ENCODE assay signal across 10 cellular contexts in the genomic region with DNA sequence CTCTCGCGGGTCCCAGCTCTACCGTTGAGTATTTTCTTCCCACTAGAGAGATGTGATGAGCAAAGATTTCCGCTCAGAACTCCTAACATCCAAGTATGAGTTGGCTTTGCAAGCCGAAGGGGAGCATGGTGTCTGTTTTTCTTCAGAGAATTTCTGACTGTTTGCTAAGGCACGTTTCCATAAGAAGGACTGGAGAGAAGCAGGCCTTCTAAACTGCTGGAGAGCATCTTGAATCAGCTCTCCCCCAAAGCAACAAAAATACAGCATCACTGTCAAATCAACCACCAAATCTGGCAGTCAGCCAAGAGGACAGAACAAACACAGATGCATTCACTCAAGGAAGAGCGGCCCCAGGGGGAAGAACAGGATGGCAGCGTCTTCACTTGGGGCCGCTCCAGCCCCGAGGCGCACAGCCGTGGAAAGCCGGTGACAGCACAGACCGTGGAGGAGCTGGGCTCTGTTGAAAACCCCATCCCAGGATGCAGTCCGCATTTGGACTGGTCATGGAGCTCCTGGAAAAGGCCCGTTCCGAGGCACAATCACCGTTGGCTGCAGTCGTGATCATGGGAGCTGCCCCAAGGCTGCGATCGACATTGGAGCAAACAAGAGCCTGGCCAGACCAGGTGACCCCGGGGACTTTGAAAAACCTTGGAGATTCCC.
A peak's percentile ranks its signal among the peaks of the same experiment; 100 is the strongest.
DNase-seq lines count a peak whose midpoint lies in the region; ATAC-seq and TF ChIP-seq lines count a peak whose summit lies in the region.
"Had no signal": no experiment of that assay in that cellular context is flagged by ENCODE, and none has a peak within 500 bp of the region (broad histone marks: within the 10 kb centered on the region; RNA-seq: fewer than 3 reads in every experiment).

No MANE protein-coding gene starts in this region.

- no peak overlapping the region for H2AFZ ChIP-seq in OCI-LY7 (ENCODE audit: low read length)

- no peaks in the 10 kb centered on the region for H3K9me2 ChIP-seq in OCI-LY7 (ENCODE audit: insufficient read depth, low read length)

- H3K4me1 ChIP-seq in OCI-LY7 (ENCODE audit: insufficient read depth, low read length, poor library complexity, severe bottlenecking) (no peaks in the 10 kb centered on the region), upper lobe of left lung (no peaks in the 10 kb centered on the region)

- 73% methylated on average over 13 to 22 of the region's 22 CpGs for WGBS in upper lobe of left lung, 2 donors

- peak overlapping the region; percentile 45 for H3K27ac Mint-ChIP-seq in activated T-cell treated with anti-CD3 and anti-CD28 coated beads, Interleukin-2, amount 50 U/mL, for 72 hours

- ATAC-seq in activated T-cell treated with anti-CD3 and anti-CD28 coated beads, Interleukin-2, amount 50 U/mL, for 72 hours (replicated peaks in 1 of 2) = no peak
- ATAC-seq in upper lobe of left lung (ENCODE audit: low FRiP score in 2 of 2) = no peak

- no peak for TF ChIP-seq EP300 in upper lobe of left lung (IDR thresholded peaks at IDR 0.05)

- H3K9me3 ChIP-seq in OCI-LY7 (ENCODE audit: low read length) = peaks cover 19% of the 10 kb centered on the region; the same call in 1 of the 2 replicates
- peaks cover 5 to 17% (median 10%) of the 10 kb centered on the region in 4 donors for H3K9me3 ChIP-seq in upper lobe of left lung

- H3K27me3 Mint-ChIP-seq in activated T-cell treated with anti-CD3 and anti-CD28 coated beads, Interleukin-2, amount 50 U/mL, for 72 hours (ENCODE audit: low read depth) = no peaks in the 10 kb centered on the region
- H3K27me3 Mint-ChIP-seq: CD8-positive, alpha-beta memory T cell had no signal

- H3K27me3 ChIP-seq in upper lobe of left lung = no peaks in the 10 kb centered on the region

- no peaks in the 10 kb centered on the region for H4K20me1 ChIP-seq in OCI-LY7 (ENCODE audit: insufficient read depth, low read length)

- DNase-seq in activated T-cell treated with anti-CD3 and anti-CD28 coated beads, Interleukin-2, amount 50 U/mL, for 72 hours = no peak
- no peak for DNase-seq in activated T-cell treated with anti-CD3 and anti-CD28 coated beads, Interleukin-2, amount 50 U/mL, for 1 hour
- DNase-seq in OCI-LY7 (ENCODE audit: low spot score) = no peak
- DNase-seq in hepatic stellate cell (ENCODE audit: low spot score) = peak; percentile 70
- DNase-seq in upper lobe of left lung = peak; percentile 16 to 77
- no peak for DNase-seq in NCI-H1048 (lab: John Stamatoyannopoulos, UW)
- no peak for DNase-seq in NCI-H128 (lab: John Stamatoyannopoulos, UW; ENCODE audit: unreplicated experiment)
- DNase-seq in activated CD4-positive, CD25-positive, alpha-beta regulatory T cell treated with anti-CD3 and anti-CD28 coated beads, Interleukin-2, amount 50 U/mL, for 72 hours = no peak
- DNase-seq: KG1 had no signal

- H3K4me3 ChIP-seq in OCI-LY7 (ENCODE audit: low read depth, low read length, poor library complexity, severe bottlenecking) (no peak overlapping the region), upper lobe of left lung (no peak overlapping the region)

- H3K27ac ChIP-seq in OCI-LY7 (ENCODE audit: low read depth, low read length, poor library complexity, severe bottlenecking) = no peak overlapping the region
- no peak overlapping the region for H3K27ac ChIP-seq in upper lobe of left lung

- peaks cover 33 to 56% of the 10 kb centered on the region in 2 donors for H3K36me3 Mint-ChIP-seq in activated T-cell treated with anti-CD3 and anti-CD28 coated beads, Interleukin-2, amount 50 U/mL, for 72 hours (ENCODE audit: insufficient read depth in 2 of 2)

- BruUV-seq in OCI-LY7 (replicated peaks; lab: Mats Ljungman, UMichigan) = no TSS peak

- peak overlapping the region; percentile 39; the same call in 1 of the 2 replicates for H3K4me2 ChIP-seq in OCI-LY7 (ENCODE audit: low read length)

- CTCF ChIA-PET in OCI-LY7 (lab: Charles Lee; ENCODE audit: unreplicated experiment) = no interaction called here

- TF ChIP-seq CTCF in OCI-LY7 (conservative IDR thresholded peaks at IDR 0.05; ENCODE audit: low read length) = no peak
- no peak for TF ChIP-seq CTCF in upper lobe of left lung (IDR thresholded peaks at IDR 0.05)

- intact Hi-C loops in OCI-LY7 (cut with micrococcal nuclease; ENCODE audit: unreplicated experiment) = no loop called here

- peaks cover 14% of the 10 kb centered on the region for H3K4me1 Mint-ChIP-seq in activated T-cell treated with anti-CD3 and anti-CD28 coated beads, Interleukin-2, amount 50 U/mL, for 72 hours (ENCODE audit: low read depth)

- H3K79me2 ChIP-seq in OCI-LY7 (ENCODE audit: insufficient read depth, low read depth, low read length) = no peaks in the 10 kb centered on the region

- no peak overlapping the region for H3K4me3 Mint-ChIP-seq in activated T-cell treated with anti-CD3 and anti-CD28 coated beads, Interleukin-2, amount 50 U/mL, for 72 hours
- H3K4me3 Mint-ChIP-seq: CD8-positive, alpha-beta memory T cell had no signal

- POLR2A ChIA-PET in OCI-LY7 (lab: Charles Lee) = no interaction called here

- TF ChIP-seq POLR2A in upper lobe of left lung (IDR thresholded peaks at IDR 0.05) = no peak

- H3K36me3 ChIP-seq in OCI-LY7 (ENCODE audit: insufficient read depth, low read length) = peaks cover 48% of the 10 kb centered on the region
- peaks cover 0 to 18% (median 7%) of the 10 kb centered on the region in 4 donors for H3K36me3 ChIP-seq in upper lobe of left lung

- H3K9me3 Mint-ChIP-seq in activated T-cell treated with anti-CD3 and anti-CD28 coated beads, Interleukin-2, amount 50 U/mL, for 72 hours = peaks cover 18 to 21% of the 10 kb centered on the region in 2 donors

Comparison
In these comparisons a context has a peak if more than half of its experiments do, and no peak if none do; other contexts are left out.
1. DNase-seq: peak in hepatic stellate cell (single experiment) and upper lobe of left lung (2 of 2); none in activated T-cell treated with anti-CD3 and anti-CD28 coated beads, Interleukin-2, amount 50 U/mL, for 72 hours (0 of 2), activated T-cell treated with anti-CD3 and anti-CD28 coated beads, Interleukin-2, amount 50 U/mL, for 1 hour (single experiment), OCI-LY7 (single experiment), NCI-H1048 (single experiment), NCI-H128 (single experiment) and activated CD4-positive, CD25-positive, alpha-beta regulatory T cell treated with anti-CD3 and anti-CD28 coated beads, Interleukin-2, amount 50 U/mL, for 72 hours (single experiment).